ENCODE assay signal across 1 cellular context in genomic region chr20:31475032-31475431, GRCh38.
TF ChIP-seq lines count a peak whose summit lies in the region.

A gene with protein sequence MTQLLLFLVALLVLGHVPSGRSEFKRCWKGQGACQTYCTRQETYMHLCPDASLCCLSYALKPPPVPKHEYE (minus strand): TSS chr20:31475127. CDS start chr20:31473013, 2,114 bp downstream.
Gene REM1, plus strand, starts transcription at chr20:31475288. Its CDS starts 1,158 bp downstream, at chr20:31476446.

TF ChIP-seq in GM12878, 131 proteins besides CTCF, POLR2A, EP300 and RAD21:
- no peak for TF ChIP-seq ZSCAN29 (IDR thresholded peaks at IDR 0.05)
- TF ChIP-seq, protein P1, sequence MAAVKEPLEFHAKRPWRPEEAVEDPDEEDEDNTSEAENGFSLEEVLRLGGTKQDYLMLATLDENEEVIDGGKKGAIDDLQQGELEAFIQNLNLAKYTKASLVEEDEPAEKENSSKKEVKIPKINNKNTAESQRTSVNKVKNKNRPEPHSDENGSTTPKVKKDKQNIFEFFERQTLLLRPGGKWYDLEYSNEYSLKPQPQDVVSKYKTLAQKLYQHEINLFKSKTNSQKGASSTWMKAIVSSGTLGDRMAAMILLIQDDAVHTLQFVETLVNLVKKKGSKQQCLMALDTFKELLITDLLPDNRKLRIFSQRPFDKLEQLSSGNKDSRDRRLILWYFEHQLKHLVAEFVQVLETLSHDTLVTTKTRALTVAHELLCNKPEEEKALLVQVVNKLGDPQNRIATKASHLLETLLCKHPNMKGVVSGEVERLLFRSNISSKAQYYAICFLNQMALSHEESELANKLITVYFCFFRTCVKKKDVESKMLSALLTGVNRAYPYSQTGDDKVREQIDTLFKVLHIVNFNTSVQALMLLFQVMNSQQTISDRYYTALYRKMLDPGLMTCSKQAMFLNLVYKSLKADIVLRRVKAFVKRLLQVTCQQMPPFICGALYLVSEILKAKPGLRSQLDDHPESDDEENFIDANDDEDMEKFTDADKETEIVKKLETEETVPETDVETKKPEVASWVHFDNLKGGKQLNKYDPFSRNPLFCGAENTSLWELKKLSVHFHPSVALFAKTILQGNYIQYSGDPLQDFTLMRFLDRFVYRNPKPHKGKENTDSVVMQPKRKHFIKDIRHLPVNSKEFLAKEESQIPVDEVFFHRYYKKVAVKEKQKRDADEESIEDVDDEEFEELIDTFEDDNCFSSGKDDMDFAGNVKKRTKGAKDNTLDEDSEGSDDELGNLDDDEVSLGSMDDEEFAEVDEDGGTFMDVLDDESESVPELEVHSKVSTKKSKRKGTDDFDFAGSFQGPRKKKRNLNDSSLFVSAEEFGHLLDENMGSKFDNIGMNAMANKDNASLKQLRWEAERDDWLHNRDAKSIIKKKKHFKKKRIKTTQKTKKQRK (IDR thresholded peaks at IDR 0.05; ENCODE audit: low read depth, low read length), result no peak
- TF ChIP-seq SP1 (IDR thresholded peaks at IDR 0.05; ENCODE audit: low read depth, low read length), result no peak
- no peak for TF ChIP-seq YBX1 (IDR thresholded peaks at IDR 0.05)
- TF ChIP-seq, protein P2, sequence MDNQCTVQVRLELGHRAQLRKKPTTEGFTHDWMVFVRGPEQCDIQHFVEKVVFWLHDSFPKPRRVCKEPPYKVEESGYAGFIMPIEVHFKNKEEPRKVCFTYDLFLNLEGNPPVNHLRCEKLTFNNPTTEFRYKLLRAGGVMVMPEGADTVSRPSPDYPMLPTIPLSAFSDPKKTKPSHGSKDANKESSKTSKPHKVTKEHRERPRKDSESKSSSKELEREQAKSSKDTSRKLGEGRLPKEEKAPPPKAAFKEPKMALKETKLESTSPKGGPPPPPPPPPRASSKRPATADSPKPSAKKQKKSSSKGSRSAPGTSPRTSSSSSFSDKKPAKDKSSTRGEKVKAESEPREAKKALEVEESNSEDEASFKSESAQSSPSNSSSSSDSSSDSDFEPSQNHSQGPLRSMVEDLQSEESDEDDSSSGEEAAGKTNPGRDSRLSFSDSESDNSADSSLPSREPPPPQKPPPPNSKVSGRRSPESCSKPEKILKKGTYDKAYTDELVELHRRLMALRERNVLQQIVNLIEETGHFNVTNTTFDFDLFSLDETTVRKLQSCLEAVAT (IDR thresholded peaks at IDR 0.05), result no peak
- no peak for TF ChIP-seq BCLAF1 (IDR thresholded peaks at IDR 0.05)
- no peak for TF ChIP-seq POLR2AphosphoS5 (IDR thresholded peaks at IDR 0.05; ENCODE audit: low read length)
